ENCODE assay signal across 1 cellular context in genomic region chr18:42340423-42341009, GRCh38.
TF ChIP-seq lines count a peak whose summit lies in the region.

No MANE protein-coding gene starts in this region.

TF ChIP-seq in WTC11, 78 proteins besides CTCF, POLR2A, EP300 and RAD21 (continued from another document):
- TF ChIP-seq AFF4 (CRISPR knock-in tag; IDR thresholded peaks at IDR 0.05; ENCODE audit: borderline replicate concordance) = no peak
- TF ChIP-seq SMAD4 (CRISPR knock-in tag; IDR thresholded peaks at IDR 0.05) = no peak
- TF ChIP-seq PRRX2 (CRISPR knock-in tag; IDR thresholded peaks at IDR 0.05) = no peak
- TF ChIP-seq HMGA2 (CRISPR knock-in tag; IDR thresholded peaks at IDR 0.05) = no peak
- TF ChIP-seq ZNF219 (CRISPR knock-in tag; IDR thresholded peaks at IDR 0.05; ENCODE audit: borderline replicate concordance) = no peak
- no peak for TF ChIP-seq ARID4B (CRISPR knock-in tag; IDR thresholded peaks at IDR 0.05; ENCODE audit: borderline replicate concordance)
- no peak for TF ChIP-seq ZNF423 (CRISPR knock-in tag; IDR thresholded peaks at IDR 0.05)
- TF ChIP-seq CBFB (CRISPR knock-in tag; IDR thresholded peaks at IDR 0.05; ENCODE audit: low read depth) = no peak
- no peak for TF ChIP-seq PRDM15 (CRISPR knock-in tag; IDR thresholded peaks at IDR 0.05)
- no peak for TF ChIP-seq AR (CRISPR knock-in tag; IDR thresholded peaks at IDR 0.05)
- TF ChIP-seq FOXP1 (CRISPR knock-in tag; IDR thresholded peaks at IDR 0.05; ENCODE audit: borderline replicate concordance) = no peak
TF ChIP-seq in WTC11: peak in this region for 0.
